ENCODE assay signal across 8 cellular contexts in the genomic region with DNA sequence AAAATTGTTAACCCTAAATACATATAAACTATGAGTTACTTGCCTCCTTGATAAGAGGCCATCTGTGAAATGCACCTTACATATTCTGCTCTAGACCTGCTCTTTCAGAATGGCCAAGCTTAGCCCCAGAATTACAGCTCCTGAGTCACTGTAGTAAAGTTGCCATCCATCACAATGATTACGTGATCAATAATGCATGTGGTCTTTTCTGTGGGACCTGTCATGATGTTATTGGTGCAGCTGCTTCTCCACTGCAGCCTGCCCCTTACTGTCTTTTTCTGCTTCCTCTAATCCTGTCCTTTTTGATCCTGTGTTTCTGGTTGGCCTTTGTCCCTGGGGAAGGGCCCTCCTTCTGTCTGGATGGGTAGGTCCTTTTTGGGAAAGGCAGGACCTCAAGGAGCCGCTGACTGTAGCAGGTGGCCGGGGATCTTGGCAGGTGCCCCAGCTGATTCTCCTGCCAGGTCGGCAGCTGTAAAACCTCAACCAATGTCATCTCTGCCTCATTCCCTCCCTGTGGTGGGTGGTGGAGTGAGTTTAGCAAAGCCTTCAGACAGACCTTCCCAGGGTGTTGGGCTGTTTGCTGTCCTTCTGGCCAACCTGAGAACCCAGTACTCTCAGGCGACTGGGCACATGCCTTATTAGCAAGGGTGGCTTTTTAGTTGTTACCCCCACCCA.
A peak's percentile ranks its signal among the peaks of the same experiment; 100 is the strongest.
DNase-seq lines count a peak whose midpoint lies in the region; ATAC-seq and TF ChIP-seq lines count a peak whose summit lies in the region.

No MANE protein-coding gene starts in this region.

- peaks cover 63% of the 10 kb centered on the region for H3K4me1 ChIP-seq in effector memory CD4-positive, alpha-beta T cell (ENCODE audit: control insufficient read depth, insufficient read depth, low read length, poor library complexity, severe bottlenecking)
- peaks cover 72 to 75% of the 10 kb centered on the region in 2 donors for H3K4me1 ChIP-seq in gastrocnemius medialis

- in situ Hi-C loops in gastrocnemius medialis (cut with MboI; ENCODE audit: low sequenced_read_pairs in 4 of 4), result no loop called here

- DNase-seq in NCI-H2107 treated with DMSO at 0.1 percent for 48 hours (lab: John Stamatoyannopoulos, UW; ENCODE audit: unreplicated experiment) (peak; percentile 75), gastrocnemius medialis (peak in 1 of 2 donors; percentile 63), HT-29 (ENCODE audit: low spot score) (no peak), middle frontal gyrus (ENCODE audit: extremely low spot score, low spot score) (no peak), SKM-1 treated with dmso at 0.1 percent for 144 hours (lab: John Stamatoyannopoulos, UW; ENCODE audit: unreplicated experiment) (no peak)
- DNase-seq in effector memory CD4-positive, alpha-beta T cell, result no peak

- H3K27me3 ChIP-seq in effector memory CD4-positive, alpha-beta T cell (replicated peaks; ENCODE audit: control insufficient read depth, insufficient read depth, low read length, poor library complexity, severe bottlenecking), result no peaks in the 10 kb centered on the region
- no peaks in the 10 kb centered on the region for H3K27me3 ChIP-seq in gastrocnemius medialis

- H3K27ac ChIP-seq in effector memory CD4-positive, alpha-beta T cell (ENCODE audit: insufficient read depth, low read length, poor library complexity, severe bottlenecking), result peak overlapping the region; percentile 65
- peak overlapping the region; percentile 4 to 71 (median 69) for H3K27ac ChIP-seq in gastrocnemius medialis

- peak overlapping the region; percentile 35 for H3K4me3 ChIP-seq in effector memory CD4-positive, alpha-beta T cell (ENCODE audit: insufficient read depth, low read depth, low read length, poor library complexity, severe bottlenecking)
- H3K4me3 ChIP-seq in gastrocnemius medialis, result no peak overlapping the region

- TF ChIP-seq CTCF in gastrocnemius medialis (IDR thresholded peaks at IDR 0.05 in 4 of 5, conservative IDR thresholded peaks at IDR 0.05 in 1 of 5), result no peak

- no peaks in the 10 kb centered on the region for H3K9me3 ChIP-seq in effector memory CD4-positive, alpha-beta T cell (ENCODE audit: control insufficient read depth, low read length)
- no peaks in the 10 kb centered on the region for H3K9me3 ChIP-seq in gastrocnemius medialis

- peak; percentile 46 for ATAC-seq in GM19395 (IDR thresholded peaks at IDR 0.05; ENCODE audit: unreplicated experiment)
- peak; percentile 45 to 64 for ATAC-seq in gastrocnemius medialis
- no peak for ATAC-seq in GM18511 (IDR thresholded peaks at IDR 0.05; ENCODE audit: unreplicated experiment)

- peaks cover 6% of the 10 kb centered on the region for H3K36me3 ChIP-seq in effector memory CD4-positive, alpha-beta T cell (ENCODE audit: control insufficient read depth, insufficient read depth, low read length)
- H3K36me3 ChIP-seq in gastrocnemius medialis, result no peaks in the 10 kb centered on the region

- intact Hi-C loops in gastrocnemius medialis (cut with DNase I; ENCODE audit: low total_unique reads), result no loop called here

- no peak for TF ChIP-seq POLR2A in gastrocnemius medialis (IDR thresholded peaks at IDR 0.05)
